29 cellular contexts compared by ENCODE assay signal in the genomic region with DNA sequence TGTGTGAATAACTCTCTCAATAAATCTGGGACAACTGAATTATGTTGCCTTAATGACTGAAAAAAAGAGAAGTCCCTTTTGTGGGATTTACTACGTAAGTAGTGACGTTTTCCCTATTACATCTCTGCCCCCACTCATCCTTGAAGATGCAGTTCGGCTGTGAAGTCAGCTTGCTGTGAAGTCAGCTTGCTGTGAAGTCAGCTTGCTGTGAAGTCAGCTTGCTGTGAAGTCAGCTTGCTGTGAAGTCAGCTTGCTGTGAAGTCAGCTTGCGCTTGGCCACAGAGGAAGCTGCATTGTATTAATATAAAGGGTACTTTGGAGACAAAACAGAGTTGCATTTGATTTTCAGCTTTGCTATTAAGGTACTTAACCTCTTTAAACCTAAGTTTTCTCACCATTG.
"Had no signal": no experiment of that assay in that cellular context is flagged by ENCODE, and none has a peak within 500 bp of the region (broad histone marks: within the 10 kb centered on the region; RNA-seq: fewer than 3 reads in every experiment).

No MANE protein-coding gene starts in this region.

- H3K4me3 ChIP-seq: coronary artery, esophagus muscularis mucosa, gastrocnemius medialis, heart left ventricle had no signal

- ATAC-seq: activated CD4-positive, CD25-positive, alpha-beta regulatory T cell treated with anti-CD3 and anti-CD28 coated beads, Interleukin-2, amount 50 U/mL, for 24 hours; activated CD8-positive, alpha-beta T cell treated with anti-CD3 and anti-CD28 coated beads for 36 hours; activated T-cell treated with anti-CD3 and anti-CD28 coated beads, Interleukin-2, amount 50 U/mL, for 4 hours; activated T-helper 17 cell treated with anti-CD3 and anti-CD28 coated beads, Interleukin-2, amount 50 U/mL, for 72 hours; effector memory CD8-positive, alpha-beta T cell; foreskin keratinocyte; gastrocnemius medialis; heart left ventricle had no signal

- H3K36me3 ChIP-seq: brain microvascular endothelial cell, esophagus muscularis mucosa, gastrocnemius medialis, heart left ventricle, WERI-Rb-1 had no signal

- H3K9me3 ChIP-seq: gastrocnemius medialis had no signal

- H3K4me1 ChIP-seq: esophagus muscularis mucosa, foreskin keratinocyte, gastrocnemius medialis, heart left ventricle had no signal

- DNase-seq: activated B cell treated with CpG ODN at 0.5 μM for 24 hours; activated CD4-positive, alpha-beta T cell treated with anti-CD3 and anti-CD28 coated beads for 48 hours; activated CD4-positive, alpha-beta T cell treated with anti-CD3 and anti-CD28 coated beads, Interleukin-2, amount 50 U/mL, for 1 hour; activated CD4-positive, alpha-beta T cell treated with anti-CD3 and anti-CD28 coated beads, Interleukin-2, amount 50 U/mL, for 48 hours; activated CD8-positive, alpha-beta memory T cell treated with anti-CD3 and anti-CD28 coated beads for 24 hours; activated CD8-positive, alpha-beta T cell treated with anti-CD3 and anti-CD28 coated beads for 36 hours; activated effector memory CD4-positive, alpha-beta T cell treated with Interleukin-2 at 50 U/mL for 16 hours; activated gamma-delta T cell treated with Interleukin-2 at 50 U/mL for 16 hours; activated naive CD4-positive, alpha-beta T cell treated with anti-CD3 and anti-CD28 coated beads, Interleukin-2, amount 50 U/mL, for 16 hours; activated naive CD4-positive, alpha-beta T cell treated with Interleukin-2 at 50 U/mL for 16 hours; activated T-cell treated with anti-CD3 and anti-CD28 coated beads, Interleukin-2, amount 50 U/mL, for 4 hours; amniotic stem cell; anterior cingulate cortex; brain microvascular endothelial cell; dorsolateral prefrontal cortex; effector memory CD8-positive, alpha-beta T cell; erythroblast; foreskin keratinocyte; gastrocnemius medialis; glutamatergic neuron; heart left ventricle; hypothalamus; T1000; WERI-Rb-1 had no signal

- H3K27ac ChIP-seq: brain microvascular endothelial cell, coronary artery, dorsolateral prefrontal cortex, esophagus muscularis mucosa, foreskin keratinocyte, gastrocnemius medialis, heart left ventricle, WERI-Rb-1 had no signal

- FAIRE-seq: bronchial epithelial cell had no signal

- H3K27me3 ChIP-seq: brain microvascular endothelial cell had no signal
